1 cellular context compared by ENCODE assay signal in the genomic region with DNA sequence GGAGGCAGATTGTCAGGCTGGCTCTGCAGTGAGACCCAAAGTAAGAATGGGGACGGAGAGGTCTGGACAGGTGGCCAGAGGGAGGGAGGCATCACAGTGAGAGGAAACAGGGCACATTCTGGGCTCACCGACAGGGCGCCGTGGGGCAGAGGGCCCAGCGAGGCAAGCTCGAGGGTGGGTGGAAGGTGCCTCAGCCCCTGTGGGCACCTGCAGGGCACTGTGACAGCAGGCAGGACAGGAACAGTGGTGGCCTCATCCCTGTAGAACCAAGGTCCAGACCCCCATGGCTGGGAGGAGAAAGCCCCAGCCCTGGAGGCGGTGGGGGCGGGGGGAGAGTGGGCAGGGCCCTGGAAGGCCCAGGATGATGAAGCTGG.
TF ChIP-seq lines count a peak whose summit lies in the region.

No MANE protein-coding gene starts in this region.

TF ChIP-seq in endothelial cell of umbilical vein, 7 proteins besides CTCF, POLR2A, EP300 and RAD21:
- TF ChIP-seq MAX (IDR thresholded peaks at IDR 0.05; ENCODE audit: insufficient read depth, insufficient read length) (no peak), JUN (IDR thresholded peaks at IDR 0.05; ENCODE audit: borderline replicate concordance, insufficient read depth, insufficient read length, low read depth) (no peak), MYC (IDR thresholded peaks at IDR 0.05; ENCODE audit: low read depth, low read length) (no peak), POLR2AphosphoS5 (IDR thresholded peaks at IDR 0.05; ENCODE audit: insufficient read depth, low read depth, low read length) (no peak), EZH2 (IDR thresholded peaks at IDR 0.05; ENCODE audit: borderline replicate concordance, low read depth, low read length, severe bottlenecking) (no peak), GATA2 (IDR thresholded peaks at IDR 0.05; ENCODE audit: insufficient read depth, insufficient read length, low read depth, low read length) (no peak), FOS (IDR thresholded peaks at IDR 0.05; ENCODE audit: borderline replicate concordance, insufficient read depth, low read length) (no peak)
TF ChIP-seq in endothelial cell of umbilical vein: peak in this region for 0.
